In the genomic region with DNA sequence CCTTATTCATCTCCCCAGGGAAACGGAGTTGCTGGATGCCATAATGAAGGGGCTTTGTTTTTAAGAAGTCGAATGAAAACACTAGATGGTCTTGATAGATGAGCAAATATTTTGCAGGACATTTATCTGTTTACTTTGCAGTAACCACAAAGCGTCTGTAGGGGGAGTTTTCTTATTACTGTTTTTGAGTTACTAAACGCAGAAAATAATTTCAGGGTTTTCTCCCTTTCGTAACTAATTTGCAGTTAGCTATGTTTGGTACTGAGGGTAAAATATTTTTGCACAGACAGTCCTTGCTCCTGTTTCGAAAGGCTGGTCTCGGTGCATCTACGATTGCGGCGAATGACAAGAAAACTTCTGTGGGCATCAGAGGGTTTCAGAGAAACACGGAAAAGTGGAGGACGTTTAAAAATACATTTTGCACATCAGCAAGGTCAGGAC, we compare ENCODE assay signal across 8 cellular contexts.
DNase-seq lines count a peak whose midpoint lies in the region; ATAC-seq and TF ChIP-seq lines count a peak whose summit lies in the region.

No MANE protein-coding gene starts in this region.

- H3K4me3 ChIP-seq in brain microvascular endothelial cell (ENCODE audit: low read depth, low read length) = no peak overlapping the region

- TF ChIP-seq CTCF in brain microvascular endothelial cell (IDR thresholded peaks at IDR 0.05; ENCODE audit: low read depth, low read length, missing control alignments) = peak; percentile 16

- ATAC-seq in HG03342 (IDR thresholded peaks at IDR 0.05; ENCODE audit: unreplicated experiment) (no peak), GM18873 (IDR thresholded peaks at IDR 0.05; ENCODE audit: low FRiP score, unreplicated experiment) (no peak), GM18909 (IDR thresholded peaks at IDR 0.05; ENCODE audit: poor library complexity, unreplicated experiment) (no peak)

- DNase-seq in Caki2 (ENCODE audit: low read depth) (peak; percentile 6), KBM-7 (peak; percentile 30), brain microvascular endothelial cell (peak; percentile 4), middle frontal gyrus (ENCODE audit: extremely low spot score, low spot score) (peak; percentile 36), H4 (ENCODE audit: low spot score) (no peak)

- H3K27me3 ChIP-seq in brain microvascular endothelial cell (replicated peaks) = no peaks in the 10 kb centered on the region

- in situ Hi-C loops in Caki2 (cut with HindIII; ENCODE audit: low pct_unique_long_range_greater_than_20kb, low sequenced_read_pairs) (no loop called here), KBM-7 (cut with MboI; ENCODE audit: low pct_unique_long_range_greater_than_20kb, low sequenced_read_pairs) (no loop called here), brain microvascular endothelial cell (cut with HindIII; ENCODE audit: low pct_ligation_motif_present, low sequenced_read_pairs) (no loop called here)

- no peak overlapping the region for H3K27ac ChIP-seq in brain microvascular endothelial cell

- H3K36me3 ChIP-seq in brain microvascular endothelial cell (replicated peaks) = no peaks in the 10 kb centered on the region
